Comparison of ENCODE assay signal across 11 cellular contexts in the genomic region with DNA sequence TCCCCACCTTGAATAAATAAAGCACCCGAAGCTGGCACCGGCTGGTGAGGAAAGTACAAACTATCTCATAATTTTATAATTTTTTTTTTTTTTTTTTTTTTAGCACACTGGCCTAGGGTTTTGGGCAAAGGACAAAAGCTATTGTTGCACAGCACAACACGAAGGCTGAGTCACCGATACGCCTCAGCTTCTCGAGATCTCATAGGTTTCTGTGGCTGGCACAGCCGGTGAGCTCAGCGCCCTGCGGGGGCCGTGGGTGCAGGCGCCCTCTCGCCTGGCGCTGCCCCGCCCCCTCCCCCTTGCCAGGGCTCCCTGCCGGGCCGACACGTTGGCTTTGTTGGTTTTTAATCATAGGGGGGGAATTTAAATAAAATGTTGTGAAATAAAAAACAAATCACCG.
DNase-seq lines count a peak whose midpoint lies in the region; ATAC-seq and TF ChIP-seq lines count a peak whose summit lies in the region.
"Had no signal": no experiment of that assay in that cellular context is flagged by ENCODE, and none has a peak within 500 bp of the region (broad histone marks: within the 10 kb centered on the region; RNA-seq: fewer than 3 reads in every experiment).

No MANE protein-coding gene starts in this region.

- no peaks in the 10 kb centered on the region for H3K36me3 ChIP-seq in duodenal mucosa (ENCODE audit: control insufficient read depth in 1 of 2, insufficient read depth in 2 of 2, low read length in 2 of 2)
- no peaks in the 10 kb centered on the region for H3K36me3 ChIP-seq in tibial artery
- H3K36me3 ChIP-seq: thyroid gland had no signal

- no peak for TF ChIP-seq CTCF in tibial artery (IDR thresholded peaks at IDR 0.05)

- H3K4me3 ChIP-seq in duodenal mucosa (ENCODE audit: low read depth in 1 of 2, low read length in 2 of 2) (peak overlapping the region in 1 of 2 donors; percentile 42), tibial artery (no peak overlapping the region)
- H3K4me3 ChIP-seq: thyroid gland had no signal

- H3K27ac ChIP-seq in duodenal mucosa (ENCODE audit: low read depth, low read length) (peak overlapping the region; percentile 87), tibial artery (no peak overlapping the region)
- H3K27ac ChIP-seq: 22Rv1 had no signal

- H3K4me1 ChIP-seq in duodenal mucosa (ENCODE audit: control insufficient read depth in 1 of 2, insufficient read depth in 2 of 2, low read length in 2 of 2) (peaks cover 70 to 71% of the 10 kb centered on the region in 2 donors), tibial artery (peaks cover 0 to 21% (median 0%) of the 10 kb centered on the region in 4 donors)

- H3K9me3 ChIP-seq in duodenal mucosa (ENCODE audit: control insufficient read depth in 1 of 2, low read length in 2 of 2), result no peaks in the 10 kb centered on the region
- no peaks in the 10 kb centered on the region for H3K9me3 ChIP-seq in tibial artery
- H3K9me3 ChIP-seq: thyroid gland had no signal

- no peak for ATAC-seq in HG02623 (IDR thresholded peaks at IDR 0.05; ENCODE audit: unreplicated experiment)

- peak overlapping the region; percentile 67 to 86 for H3K9ac ChIP-seq in duodenal mucosa (ENCODE audit: low read depth in 1 of 2, low read length in 2 of 2)

- intact Hi-C loops in tibial artery (cut with DNase I; ENCODE audit: low total_unique reads), result no loop called here

- peak; percentile 72 for DNase-seq in NCI-H1436 (lab: John Stamatoyannopoulos, UW)
- DNase-seq in NCI-H1436 treated with DMSO at 0.1 percent for 48 hours (lab: John Stamatoyannopoulos, UW), result no peak
- peak; percentile 86 for DNase-seq in NCI-H345 treated with DMSO at 0.1 percent for 48 hours (lab: John Stamatoyannopoulos, UW; ENCODE audit: unreplicated experiment)
- peak; percentile 56 for DNase-seq in superior temporal gyrus (ENCODE audit: extremely low spot score)
- DNase-seq in tibial artery, result no peak
- DNase-seq in amniotic stem cell (lab: John Stamatoyannopoulos, UW), result no peak
- DNase-seq: stimulated activated CD4-positive, alpha-beta T cell treated with anti-CD3 and anti-CD28 coated beads, Interleukin-2, amount 100 ng/mL, for 24 hours; thyroid gland had no signal

- H3K27me3 ChIP-seq in duodenal mucosa (ENCODE audit: control insufficient read depth in 1 of 2, insufficient read depth in 2 of 2, low read length in 2 of 2) (peaks cover 0 to 3% of the 10 kb centered on the region in 2 donors), tibial artery (peaks cover 0 to 17% of the 10 kb centered on the region in 2 donors)
- H3K27me3 ChIP-seq: thyroid gland had no signal

Comparison
In these comparisons a context has a peak if more than half of its experiments do, and no peak if none do; other contexts are left out.
1. DNase-seq: peak in NCI-H1436 (single experiment), NCI-H345 treated with DMSO at 0.1 percent for 48 hours (single experiment) and superior temporal gyrus (single experiment); none in NCI-H1436 treated with DMSO at 0.1 percent for 48 hours (single experiment), tibial artery (0 of 2) and amniotic stem cell (single experiment).